In genomic region chrX:16822723-16823122, GRCh38 we compare ENCODE assay signal across 18 cellular contexts. TPM values are rescaled to one million over a fixed set of nuclear protein-coding genes. Genes with fewer than 3 reads are reported as not detected.
A peak's percentile ranks its signal among the peaks of the same experiment; 100 is the strongest.
DNase-seq lines count a peak whose midpoint lies in the region; ATAC-seq, FAIRE-seq and TF ChIP-seq lines count a peak whose summit lies in the region.
"Had no signal": no experiment of that assay in that cellular context is flagged by ENCODE, and none has a peak within 500 bp of the region (broad histone marks: within the 10 kb centered on the region; RNA-seq: fewer than 3 reads in every experiment).

No MANE protein-coding gene starts in this region.

- peaks cover 39% of the 10 kb centered on the region for H3K4me1 ChIP-seq in GM23248 (ENCODE audit: insufficient read depth)
- H3K4me1 ChIP-seq in SJSA1 (replicated peaks): peaks cover 22% of the 10 kb centered on the region
- H3K4me1 ChIP-seq: colonic mucosa, spleen, upper lobe of left lung had no signal

- in situ Hi-C loops in GM23248 (cut with MboI) (no loop called here), ACHN (cut with HindIII; ENCODE audit: low pct_ligation_motif_present, low pct_unique_long_range_greater_than_20kb, low sequenced_read_pairs) (no loop called here)

- H3K4me3 Mint-ChIP-seq in nephron progenitor cell: no peak overlapping the region

- H3K9me2 ChIP-seq in GM23248 (ENCODE audit: insufficient read depth): no peaks in the 10 kb centered on the region

- DNase-seq in GM23248 (peak; percentile 82), SJSA1 (ENCODE audit: low read depth in 1 of 2, low spot score in 2 of 2) (peak in 1 of 2 experiments; percentile 30), cardiac fibroblast (ENCODE audit: low read depth in 2 of 2) (peak; percentile 83 to 88), nephron progenitor cell (no peak), ACHN (no peak), D721Med (ENCODE audit: insufficient read length, low spot score) (no peak)
- DNase-seq: activated effector memory CD4-positive, alpha-beta T cell treated with anti-CD3 and anti-CD28 coated beads, Interleukin-2, amount 50 U/mL, for 16 hours; colonic mucosa; COR-L47; NCI-H1105; NCI-H526; SHP77 treated with DMSO at 0.1 percent for 48 hours; spleen; upper lobe of left lung had no signal

- TF ChIP-seq CTCF in cardiac fibroblast (IDR thresholded peaks at IDR 0.05; ENCODE audit: low read depth, low read length) (no peak), nephron progenitor cell (IDR thresholded peaks at IDR 0.05) (no peak), D721Med (IDR thresholded peaks at IDR 0.05; ENCODE audit: insufficient read depth, missing control alignments) (no peak)

- H3K27ac ChIP-seq in GM23248 (peak overlapping the region; percentile 97), SJSA1 (peak overlapping the region; percentile 73)
- H3K27ac ChIP-seq: colonic mucosa, gastroesophageal sphincter, spleen, upper lobe of left lung had no signal

- no peak for FAIRE-seq in D721Med (lab: Jason Lieb, UNC)

- H3K9ac ChIP-seq in GM23248: peak overlapping the region; percentile 75

- peaks cover 47% of the 10 kb centered on the region for H3K36me3 Mint-ChIP-seq in nephron progenitor cell (ENCODE audit: low read depth)

- ATAC-seq in GM19035 (IDR thresholded peaks at IDR 0.05; ENCODE audit: unreplicated experiment): no peak
- ATAC-seq in HG02970 (IDR thresholded peaks at IDR 0.05; ENCODE audit: low FRiP score, unreplicated experiment): no peak
- ATAC-seq: gastroesophageal sphincter, left lobe of liver had no signal

- H3K4me2 ChIP-seq in GM23248 (ENCODE audit: unreplicated experiment): peak overlapping the region; percentile 37

- H3K79me2 ChIP-seq in GM23248 (ENCODE audit: insufficient read depth): no peaks in the 10 kb centered on the region

- peak overlapping the region; percentile 8 for H3K27ac Mint-ChIP-seq in nephron progenitor cell

- H3K9me3 ChIP-seq in GM23248 (ENCODE audit: low read depth): no peaks in the 10 kb centered on the region
- H3K9me3 ChIP-seq in SJSA1 (replicated peaks): no peaks in the 10 kb centered on the region
- H3K9me3 ChIP-seq: colonic mucosa, gastroesophageal sphincter, spleen, upper lobe of left lung had no signal

- peaks cover 30% of the 10 kb centered on the region for H3F3A ChIP-seq in GM23248 (ENCODE audit: insufficient read depth)

- no peaks in the 10 kb centered on the region for H3K36me3 ChIP-seq in GM23248 (ENCODE audit: low read depth)
- H3K36me3 ChIP-seq in SJSA1: no peaks in the 10 kb centered on the region
- H3K36me3 ChIP-seq: colonic mucosa had no signal

- H3K9me3 Mint-ChIP-seq in nephron progenitor cell: no peaks in the 10 kb centered on the region

- 0 out of 2 replicates have a peak overlapping the region, but pooled peaks have one; percentile 13 for H2AFZ ChIP-seq in GM23248

- 0 to 8% methylated on average over 2 of the region's 2 CpGs for WGBS in GM23248 (ENCODE audit: low coverage in 1 of 2, low lambda C conversion rate in 2 of 2, missing lambda C conversion rate in 2 of 2), 2 experiments

- H3K4me1 Mint-ChIP-seq in nephron progenitor cell: no peaks in the 10 kb centered on the region

- H3K27me3 Mint-ChIP-seq in nephron progenitor cell (ENCODE audit: low read depth, poor library complexity): no peaks in the 10 kb centered on the region

- H4K20me1 ChIP-seq in GM23248 (ENCODE audit: insufficient read depth): no peaks in the 10 kb centered on the region

- H3K4me3 ChIP-seq in GM23248 (no peak overlapping the region), SJSA1 (no peak overlapping the region), cardiac fibroblast (replicated peaks in 1 of 2; ENCODE audit: low read depth in 2 of 2, low read length in 2 of 2) (no peak overlapping the region)
- H3K4me3 ChIP-seq: colonic mucosa, gastroesophageal sphincter, spleen, upper lobe of left lung had no signal

- no peaks in the 10 kb centered on the region for H3K27me3 ChIP-seq in GM23248 (replicated peaks; ENCODE audit: insufficient read depth)
- H3K27me3 ChIP-seq in SJSA1 (replicated peaks): no peaks in the 10 kb centered on the region
- H3K27me3 ChIP-seq: colonic mucosa, gastroesophageal sphincter, spleen, upper lobe of left lung had no signal

RNA-seq across cellular contexts. Expression of gene TXLNG, which starts 36.5 kb away (rescaled TPM):
- total RNA-seq in GM23248 (2014; rRNA removed; shearing (Covaris generic)): 6.1 and 6.4 TPM in 2 replicates
- polyA plus RNA-seq in GM23248 (2016; fragmentation: Nextera tagmentation; extraction: Ambion mirVana): 4.1 and 4.4 TPM in 2 replicates
- total RNA-seq in SJSA1 (2014; rRNA removed; shearing (Covaris generic)): 5.1 and 6.2 TPM in 2 replicates

RNA-seq across cellular contexts. Expression of gene RBBP7, which starts 47.4 kb away (rescaled TPM):
- 64.6 and 86.2 TPM in 2 replicates for total RNA-seq in GM23248 (2014; rRNA removed; shearing (Covaris generic))
- 119 and 124 TPM in 2 replicates for polyA plus RNA-seq in GM23248 (2016; fragmentation: Nextera tagmentation; extraction: Ambion mirVana)
- total RNA-seq in SJSA1 (2014; rRNA removed; shearing (Covaris generic)): 175 and 198 TPM in 2 replicates

Comparison
In these comparisons a context has a peak if more than half of its experiments do, and no peak if none do; other contexts are left out.
1. DNase-seq: peak in GM23248 (single experiment) and cardiac fibroblast (2 of 2); none in nephron progenitor cell (single experiment), ACHN (single experiment) and D721Med (single experiment).